Comparison of ENCODE assay signal across 29 cellular contexts in genomic region chr14:26199096-26199495, GRCh38.
"Had no signal": no experiment of that assay in that cellular context is flagged by ENCODE, and none has a peak within 500 bp of the region (broad histone marks: within the 10 kb centered on the region; RNA-seq: fewer than 3 reads in every experiment).

No MANE protein-coding gene starts in this region.

- H3K4me3 ChIP-seq: Peyer's patch, SJSA1 had no signal

- H3K27me3 ChIP-seq: brain microvascular endothelial cell, Peyer's patch, SJSA1 had no signal

- H3K9me3 ChIP-seq: Peyer's patch, SJSA1, SK-N-SH had no signal

- H3K36me3 ChIP-seq: brain microvascular endothelial cell, Peyer's patch, SJSA1 had no signal

- H3K9ac ChIP-seq: KMS-11, SK-N-SH had no signal

- ATAC-seq: activated CD4-positive, alpha-beta T cell treated with anti-CD3 and anti-CD28 coated beads for 36 hours; activated CD4-positive, CD25-positive, alpha-beta regulatory T cell treated with anti-CD3 and anti-CD28 coated beads, Interleukin-2, amount 50 U/mL, for 24 hours; activated CD8-positive, alpha-beta T cell treated with anti-CD3 and anti-CD28 coated beads, Interleukin-2, amount 10 ng/mL, durations not matched to agents 7 days and 5 days; activated naive CD8-positive, alpha-beta T cell treated with anti-CD3 and anti-CD28 coated beads, Interleukin-2, amount 50 U/mL, for 24 hours; PC-3; T-cell; T-helper 17 cell; WTC11 had no signal

- H3K4me1 ChIP-seq: Peyer's patch, SJSA1 had no signal

- DNase-seq: activated CD4-positive, alpha-beta T cell treated with anti-CD3 and anti-CD28 coated beads for 36 hours; activated CD4-positive, alpha-beta T cell treated with anti-CD3 and anti-CD28 coated beads, Interleukin-2, amount 10 ng/mL, durations not matched to agents 7 days and 5 days; activated CD4-positive, alpha-beta T cell treated with anti-CD3 and anti-CD28 coated beads, Interleukin-2, amount 50 U/mL, for 48 hours; activated CD8-positive, alpha-beta memory T cell treated with anti-CD3 and anti-CD28 coated beads, Interleukin-2, amount 50 U/mL, for 4 hours; activated CD8-positive, alpha-beta T cell treated with anti-CD3 and anti-CD28 coated beads, Interleukin-2, amount 10 ng/mL, durations not matched to agents 7 days and 5 days; activated effector memory CD4-positive, alpha-beta T cell treated with Interleukin-2 at 50 U/mL for 16 hours; activated naive CD4-positive, alpha-beta T cell treated with anti-CD3 and anti-CD28 coated beads, Interleukin-2, amount 10 ng/mL, durations not matched to agents 7 days and 5 days; activated naive CD8-positive, alpha-beta T cell treated with anti-CD3 and anti-CD28 coated beads, Interleukin-2, amount 50 U/mL, for 24 hours; activated T-cell treated with anti-CD3 and anti-CD28 coated beads, Interleukin-2, amount 50 U/mL, for 48 hours; anterior cingulate cortex; brain microvascular endothelial cell; central memory CD4-positive, alpha-beta T cell; NCI-H1092; NCI-H1436 treated with DMSO at 0.1 percent for 48 hours; NCI-H2029 treated with DMSO at 0.1 percent for 48 hours; NCI-H2171; NCI-H510A; NCI-H526; NCI-H748 treated with DMSO at 0.1 percent for 48 hours; Peyer's patch; SHP77 treated with DMSO at 0.1 percent for 48 hours; SK-N-SH; T-cell; T-helper 17 cell had no signal

- H3K27ac ChIP-seq: brain microvascular endothelial cell, KMS-11, Peyer's patch, SJSA1 had no signal
